Comparison of ENCODE assay signal across 10 cellular contexts in genomic region chr16:79437764-79438728, GRCh38.
A peak's percentile ranks its signal among the peaks of the same experiment; 100 is the strongest.
DNase-seq lines count a peak whose midpoint lies in the region; ATAC-seq and TF ChIP-seq lines count a peak whose summit lies in the region.
"Had no signal": no experiment of that assay in that cellular context is flagged by ENCODE, and none has a peak within 500 bp of the region (broad histone marks: within the 10 kb centered on the region; RNA-seq: fewer than 3 reads in every experiment).

No MANE protein-coding gene starts in this region.

- no peak overlapping the region for H2AFZ ChIP-seq in GM23248

- H3K4me1 ChIP-seq in HUES48 (ENCODE audit: control insufficient read depth, insufficient read depth, low read length) (peaks cover 6% of the 10 kb centered on the region; the same call in 1 of the 2 replicates), GM23248 (ENCODE audit: insufficient read depth) (no peaks in the 10 kb centered on the region)

- no peaks in the 10 kb centered on the region for H3K9me2 ChIP-seq in GM23248 (ENCODE audit: insufficient read depth)

- H3F3A ChIP-seq in GM23248 (ENCODE audit: insufficient read depth): no peaks in the 10 kb centered on the region

- DNase-seq in choroid plexus epithelial cell (ENCODE audit: low read depth): peak; percentile 2
- peak; percentile 95 for DNase-seq in islet precursor cell
- DNase-seq in renal cortical epithelial cell (ENCODE audit: low read depth): peak; percentile 68
- no peak for DNase-seq in NCI-H2227 (lab: John Stamatoyannopoulos, UW; ENCODE audit: unreplicated experiment)
- DNase-seq in GM23248: no peak
- DNase-seq in NCI-H345 (lab: John Stamatoyannopoulos, UW): no peak
- DNase-seq: CD4-positive, CD25-positive, alpha-beta regulatory T cell; NCI-H774 had no signal

- in situ Hi-C loops in GM23248 (cut with MboI): no loop called here

- H3K9me3 ChIP-seq in HUES48 (ENCODE audit: control insufficient read depth, insufficient read depth, low read length) (no peaks in the 10 kb centered on the region), GM23248 (ENCODE audit: low read depth) (no peaks in the 10 kb centered on the region)

- TF ChIP-seq CTCF in choroid plexus epithelial cell (conservative IDR thresholded peaks at IDR 0.05; ENCODE audit: low read depth, low read length): no peak

- no peaks in the 10 kb centered on the region for H3K79me2 ChIP-seq in GM23248 (ENCODE audit: insufficient read depth)

- H3K27ac ChIP-seq in HUES48 (ENCODE audit: low read depth, low read length) (peak overlapping the region; percentile 75), GM23248 (no peak overlapping the region)

- WGBS in GM23248 (ENCODE audit: low coverage in 1 of 2, low lambda C conversion rate in 2 of 2, missing lambda C conversion rate in 2 of 2), 2 experiments: 37 to 43% methylated on average over 31 of the region's 31 CpGs

- no peaks in the 10 kb centered on the region for H4K20me1 ChIP-seq in GM23248 (ENCODE audit: insufficient read depth)

- no peak overlapping the region for H3K4me2 ChIP-seq in GM23248 (ENCODE audit: unreplicated experiment)

- H3K36me3 ChIP-seq in HUES48 (ENCODE audit: control insufficient read depth, insufficient read depth, low read length) (no peaks in the 10 kb centered on the region), GM23248 (ENCODE audit: low read depth) (no peaks in the 10 kb centered on the region)

- H3K27me3 ChIP-seq in HUES48 (ENCODE audit: control insufficient read depth, insufficient read depth, low read length) (no peaks in the 10 kb centered on the region), GM23248 (replicated peaks; ENCODE audit: insufficient read depth) (no peaks in the 10 kb centered on the region)

- H3K9ac ChIP-seq in HUES48 (ENCODE audit: low read depth, low read length): no peak overlapping the region
- H3K9ac ChIP-seq in GM23248: no peak overlapping the region

- H3K4me3 ChIP-seq in HUES48 (ENCODE audit: low read depth, low read length) (no peak overlapping the region), choroid plexus epithelial cell (ENCODE audit: low read depth, low read length) (no peak overlapping the region), GM23248 (no peak overlapping the region)

- ATAC-seq in GM21529 (IDR thresholded peaks at IDR 0.05; ENCODE audit: unreplicated experiment): no peak

Comparison
In these comparisons a context has a peak if more than half of its experiments do, and no peak if none do; other contexts are left out.
1. DNase-seq: peak in choroid plexus epithelial cell (single experiment), islet precursor cell (single experiment) and renal cortical epithelial cell (single experiment); none in NCI-H2227 (single experiment), GM23248 (single experiment) and NCI-H345 (single experiment).